ENCODE assay signal across 26 cellular contexts in genomic region chr9:115107701-115108100, GRCh38. TPM values are rescaled to one million over a fixed set of nuclear protein-coding genes. Genes with fewer than 3 reads are reported as not detected.
A peak's percentile ranks its signal among the peaks of the same experiment; 100 is the strongest.
DNase-seq lines count a peak whose midpoint lies in the region; ATAC-seq, FAIRE-seq and TF ChIP-seq lines count a peak whose summit lies in the region.
"Had no signal": no experiment of that assay in that cellular context is flagged by ENCODE, and none has a peak within 500 bp of the region (broad histone marks: within the 10 kb centered on the region; RNA-seq: fewer than 3 reads in every experiment).

No MANE protein-coding gene starts in this region.

- H3K9me3 ChIP-seq in PC-3 (ENCODE audit: low read length), result no peaks in the 10 kb centered on the region
- H3K9me3 ChIP-seq in keratinocyte (ENCODE audit: control insufficient read depth, low read depth, low read length), result no peaks in the 10 kb centered on the region
- no peaks in the 10 kb centered on the region for H3K9me3 ChIP-seq in stomach
- no peaks in the 10 kb centered on the region for H3K9me3 ChIP-seq in testis
- H3K9me3 ChIP-seq: gastrocnemius medialis, prostate gland, tibial nerve had no signal

- H3K79me2 ChIP-seq in PC-3 (ENCODE audit: low read length) (peaks cover 14% of the 10 kb centered on the region), keratinocyte (ENCODE audit: control insufficient read depth, insufficient read depth, low read length) (no peaks in the 10 kb centered on the region)
- H3K79me2 ChIP-seq: hepatocyte had no signal

- H3K36me3 ChIP-seq in PC-3 (ENCODE audit: low read depth, low read length) (no peaks in the 10 kb centered on the region), keratinocyte (ENCODE audit: control insufficient read depth in 2 of 2, extremely low read depth in 1 of 2, insufficient read depth in 2 of 2, low read length in 2 of 2) (peaks cover 0 to 6% of the 10 kb centered on the region in 2 experiments), stomach (peaks cover 0 to 3% (median 0%) of the 10 kb centered on the region in 4 donors), testis (ENCODE audit: low read depth, missing control alignments) (no peaks in the 10 kb centered on the region)
- H3K36me3 ChIP-seq: gastrocnemius medialis, prostate gland had no signal

- no peaks in the 10 kb centered on the region for H4K20me1 ChIP-seq in PC-3 (ENCODE audit: low read length)
- no peaks in the 10 kb centered on the region for H4K20me1 ChIP-seq in keratinocyte (ENCODE audit: control insufficient read depth, extremely low read depth, insufficient read depth, low read length)

- H3K9me1 ChIP-seq in keratinocyte (ENCODE audit: control insufficient read depth, extremely low read depth, insufficient read depth, low read length), result no peaks in the 10 kb centered on the region

- H3K27ac ChIP-seq in PC-3 (ENCODE audit: low read length) (peak overlapping the region; percentile 97), keratinocyte (ENCODE audit: control insufficient read depth, insufficient read depth, low read length) (no peak overlapping the region), stomach (peak overlapping the region in 4 of 5 donors; percentile 53 to 75 (median 66)), testis (no peak overlapping the region)
- H3K27ac ChIP-seq: C4-2B, gastrocnemius medialis, hepatocyte had no signal

- WGBS in stomach, 5 donors, result 33 to 52% (median 44%) methylated on average over 2 of the region's 2 CpGs
- 56 to 85% methylated on average over 2 of the region's 2 CpGs for WGBS in testis, 2 donors

- H3K9me2 ChIP-seq in PC-3 (replicated peaks; ENCODE audit: low read length), result no peaks in the 10 kb centered on the region

- intact Hi-C loops in PC-3 (cut with micrococcal nuclease) (loop anchor here (5.0 kb wide), 1 partner anchor 155 kb away; no protein-coding TSS in a partner anchor), stomach (cut with DNase I; ENCODE audit: low total_unique reads) (no loop called here), testis (cut with DNase I; ENCODE audit: low total_unique reads) (no loop called here)

- peak overlapping the region; percentile 31; the same call in 1 of the 2 replicates for H3K9ac ChIP-seq in PC-3 (ENCODE audit: low read length)
- H3K9ac ChIP-seq in keratinocyte (ENCODE audit: control insufficient read depth, extremely low read depth, insufficient read depth, low read length), result no peak overlapping the region

- no peak for TF ChIP-seq EP300 in stomach (IDR thresholded peaks at IDR 0.05)

- dilution Hi-C loops in keratinocyte (cut with MboI; ENCODE audit: extremely low pct_ligation_motif_present, low sequenced_read_pairs), result no loop called here

- CTCF ChIA-PET in PC-3 (lab: Charles Lee), result interaction anchor here (0.5 kb wide), 1 partner anchor 93 kb away, joined by 3 read pairs; no protein-coding TSS in a partner anchor

- ATAC-seq in PC-3, result peak; percentile 48
- ATAC-seq: gastrocnemius medialis; GM12878; naive thymus-derived CD4-positive, alpha-beta T cell; stimulated activated naive CD8-positive, alpha-beta T cell treated with anti-CD3 and anti-CD28 coated beads, Interleukin-15, amount 100 ng/mL, for 72 hours; T-helper 17 cell had no signal

- no peak for TF ChIP-seq POLR2A in stomach (IDR thresholded peaks at IDR 0.05)
- no peak for TF ChIP-seq POLR2A in testis (IDR thresholded peaks at IDR 0.05)

- peak overlapping the region; percentile 79 for H3K4me2 ChIP-seq in PC-3 (ENCODE audit: low read length)
- peak overlapping the region; percentile 2 for H3K4me2 ChIP-seq in keratinocyte (ENCODE audit: control insufficient read depth, extremely low read depth, insufficient read depth, low read depth, low read length)
- H3K4me2 ChIP-seq: hepatocyte had no signal

- in situ Hi-C loops in GM13977 (cut with MboI; ENCODE audit: low pct_unique_long_range_greater_than_20kb, low sequenced_read_pairs, unreplicated experiment) (no loop called here), GM13976 (cut with MboI; ENCODE audit: low sequenced_read_pairs, unreplicated experiment) (no loop called here)

- BruUV-seq in PC-3 (replicated peaks; lab: Mats Ljungman, UMichigan), result no TSS peak

- POLR2A ChIA-PET in PC-3 (lab: Charles Lee; ENCODE audit: unreplicated experiment), result interaction anchor here (0.6 kb wide), 1 partner anchor 10 kb away, joined by 8 read pairs; the partner anchor contains the start of gene TNC

- H3K4me1 ChIP-seq in PC-3 (ENCODE audit: insufficient read depth, low read length) (peaks cover 50% of the 10 kb centered on the region), keratinocyte (ENCODE audit: control insufficient read depth, extremely low read depth, insufficient read depth, low read length) (peaks cover 48% of the 10 kb centered on the region), stomach (peaks cover 22 to 42% (median 32%) of the 10 kb centered on the region in 4 donors), testis (no peaks in the 10 kb centered on the region)
- H3K4me1 ChIP-seq: gastrocnemius medialis, prostate gland had no signal

- H3F3A ChIP-seq in PC-3 (ENCODE audit: low read length, unreplicated experiment), result peaks cover 11% of the 10 kb centered on the region

- H3K27me3 ChIP-seq in PC-3 (ENCODE audit: low read length) (no peaks in the 10 kb centered on the region), keratinocyte (ENCODE audit: control insufficient read depth, extremely low read depth, insufficient read depth, low read length) (no peaks in the 10 kb centered on the region), stomach (no peaks in the 10 kb centered on the region), testis (no peaks in the 10 kb centered on the region)
- H3K27me3 ChIP-seq: hepatocyte, tibial nerve had no signal

- H3K4me3 ChIP-seq in PC-3 (ENCODE audit: low read length) (0 out of 2 replicates have a peak overlapping the region, but pooled peaks have one; percentile 18), keratinocyte (ENCODE audit: control insufficient read depth in 2 of 3, extremely low read depth in 1 of 3, insufficient read depth in 2 of 3, low read depth in 1 of 3, low read length in 3 of 3) (no peak overlapping the region), stomach (no peak overlapping the region), testis (no peak overlapping the region)
- H3K4me3 ChIP-seq: gastrocnemius medialis, GM12878, hepatocyte, prostate gland, tibial nerve had no signal

- H2AFZ ChIP-seq in PC-3 (ENCODE audit: low read length) (no peak overlapping the region), keratinocyte (ENCODE audit: control insufficient read depth, low read length) (no peak overlapping the region)
- H2AFZ ChIP-seq: hepatocyte had no signal

- DNase-seq in ELR (ENCODE audit: low read depth), result peak; percentile 56
- DNase-seq in PC-3, result peak; percentile 73
- no peak for DNase-seq in keratinocyte (ENCODE audit: low read depth, low spot score)
- DNase-seq in stomach, result peak; percentile 48
- DNase-seq in testis, result no peak
- DNase-seq in GM13977 (ENCODE audit: low spot score), result no peak
- no peak for DNase-seq in GM13976 (ENCODE audit: low spot score)
- DNase-seq: activated T-cell treated with anti-CD3 and anti-CD28 coated beads for 4 hours; aorta; Calu3; caudate nucleus; DND-41; gastrocnemius medialis; naive thymus-derived CD4-positive, alpha-beta T cell; NCI-H1092; NCI-H187 treated with DMSO at 0.1 percent for 48 hours; NCI-H2171 treated with DMSO at 0.1 percent for 48 hours; NCI-H748 treated with DMSO at 0.1 percent for 48 hours; stimulated activated naive CD8-positive, alpha-beta T cell treated with anti-CD3 and anti-CD28 coated beads, Interleukin-15, amount 100 ng/mL, for 72 hours; T-helper 17 cell had no signal

- peak; percentile 29 for FAIRE-seq in keratinocyte (lab: Jason Lieb, UNC)
- FAIRE-seq: endometrium, GM12878 had no signal

- TF ChIP-seq CTCF in PC-3 (conservative IDR thresholded peaks at IDR 0.05; ENCODE audit: low read depth, low read length) (no peak), keratinocyte (optimal IDR thresholded peaks at IDR 0.05 in 1 of 3, IDR thresholded peaks at IDR 0.05 in 1 of 3, conservative IDR thresholded peaks at IDR 0.05 in 1 of 3; ENCODE audit: extremely low read depth in 1 of 3, insufficient read depth in 2 of 3, low read length in 3 of 3) (no peak), stomach (IDR thresholded peaks at IDR 0.05) (no peak), testis (IDR thresholded peaks at IDR 0.05) (no peak), GM13977 (IDR thresholded peaks at IDR 0.05; ENCODE audit: extremely low read depth, insufficient read depth, missing control alignments) (no peak), GM13976 (IDR thresholded peaks at IDR 0.05; ENCODE audit: borderline replicate concordance, control extremely low read depth, extremely low read depth, insufficient read depth, missing control alignments) (no peak)

RNA-seq across cellular contexts. Expression of gene TNC, which starts 10.3 kb away (rescaled TPM):
- 60.1 and 71.0 TPM in 2 replicates for total RNA-seq in PC-3 (2014; rRNA removed)
- 50.0 to 103 TPM (median 58.7 TPM) in 3 replicates for polyA plus RNA-seq in keratinocyte
- 9.7 TPM for polyA plus RNA-seq in keratinocyte (2011; ENCODE audit: low read depth)
- polyA plus RNA-seq in keratinocyte (2011; cell fraction: cytosol; rRNA removed), result 11.0 and 13.9 TPM in 2 replicates
- polyA plus RNA-seq in keratinocyte (2011; cell fraction: nucleus; rRNA removed), result 220 and 317 TPM in 2 replicates
- 9.3 and 67.3 TPM in 2 replicates for polyA plus RNA-seq in keratinocyte (2012; ENCODE audit: low replicate concordance)
- polyA minus RNA-seq in keratinocyte, result 156 to 171 TPM (median 163 TPM) in 3 replicates
- polyA minus RNA-seq in keratinocyte (2011; cell fraction: cytosol; rRNA and poly(A)+ RNA removed), result 52.0 TPM
- polyA minus RNA-seq in keratinocyte (2011; cell fraction: nucleus; rRNA and poly(A)+ RNA removed), result 323 and 527 TPM in 2 replicates
- 100 to 1,000 TPM in 4 of 5 donors, 10 to 100 TPM in 1; 52.2 to 265 (median 110) TPM for total RNA-seq in stomach
- polyA plus RNA-seq in stomach, result 10 to 100 TPM in 1 of 3 donors, 1 to 10 TPM in 2; 3.5 to 14.6 (median 6.1) TPM
- 1 to 10 TPM; 3.3 to 3.5 TPM for total RNA-seq in testis
- 44.0 TPM for polyA plus RNA-seq in testis (ENCODE audit: insufficient read depth, low read depth, low replicate concordance)
- total RNA-seq: T-helper 17 cell had no signal
- polyA plus RNA-seq: naive thymus-derived CD4-positive, alpha-beta T cell had no signal

Comparison
In these comparisons a context has a peak if more than half of its experiments do, and no peak if none do; other contexts are left out.
1. DNase-seq: peak in ELR (single experiment), PC-3 (single experiment) and stomach (single experiment); none in keratinocyte (single experiment), testis (single experiment), GM13977 (single experiment) and GM13976 (single experiment).
2. H3K27ac ChIP-seq: peak in PC-3 (single experiment) and stomach (4 of 5); none in keratinocyte (single experiment) and testis (0 of 2).
3. RNA of gene TNC, which starts 10.3 kb away (total RNA-seq): 52.2 to 265 TPM in stomach and 60.1 to 71.0 TPM in PC-3; 3.3 to 3.5 TPM in testis; every median in the first group is over 10 times any median in the second.